ENCODE assay signal across 8 cellular contexts in the genomic region with DNA sequence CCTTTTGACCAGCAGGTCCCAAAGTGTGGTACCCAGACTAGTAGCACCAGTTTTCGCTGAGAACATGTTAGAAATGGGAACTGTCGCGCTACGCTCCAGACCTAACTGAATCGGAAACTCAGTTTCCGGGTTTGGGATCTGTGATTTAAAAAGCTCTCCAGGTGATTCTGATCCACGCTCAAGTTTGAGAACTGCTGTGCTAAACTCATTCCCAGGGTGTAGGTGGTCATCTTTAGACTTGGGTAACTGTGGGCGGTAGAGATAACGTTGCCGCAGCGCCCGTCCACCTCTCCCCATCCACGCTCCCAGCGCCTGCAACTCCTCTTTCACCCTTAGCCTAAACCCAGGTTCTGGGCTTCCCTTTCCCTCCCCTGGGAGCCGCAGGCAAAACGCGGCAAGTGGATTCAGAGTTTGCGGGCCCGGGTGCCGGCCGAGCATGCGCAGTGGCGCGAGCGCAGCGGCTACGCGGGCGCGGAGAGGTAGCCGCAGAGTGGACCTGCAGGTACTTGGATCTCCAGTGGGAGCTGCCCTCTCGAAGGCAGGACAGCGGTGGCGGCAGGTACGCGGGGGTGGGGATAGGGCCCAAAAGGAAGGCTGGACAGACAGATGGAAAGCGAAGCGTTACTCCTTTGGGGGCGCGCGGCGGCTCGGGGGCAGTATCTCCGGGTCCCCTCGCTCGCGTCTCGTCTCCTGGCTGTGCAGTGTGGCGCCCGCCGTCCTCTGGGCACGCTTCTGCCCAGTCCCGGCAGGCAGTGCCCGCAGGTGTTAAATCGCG. TPM values are rescaled to one million over a fixed set of nuclear protein-coding genes. Genes with fewer than 3 reads are reported as not detected.
DNase-seq lines count a peak whose midpoint lies in the region; ATAC-seq and TF ChIP-seq lines count a peak whose summit lies in the region.

A gene with protein sequence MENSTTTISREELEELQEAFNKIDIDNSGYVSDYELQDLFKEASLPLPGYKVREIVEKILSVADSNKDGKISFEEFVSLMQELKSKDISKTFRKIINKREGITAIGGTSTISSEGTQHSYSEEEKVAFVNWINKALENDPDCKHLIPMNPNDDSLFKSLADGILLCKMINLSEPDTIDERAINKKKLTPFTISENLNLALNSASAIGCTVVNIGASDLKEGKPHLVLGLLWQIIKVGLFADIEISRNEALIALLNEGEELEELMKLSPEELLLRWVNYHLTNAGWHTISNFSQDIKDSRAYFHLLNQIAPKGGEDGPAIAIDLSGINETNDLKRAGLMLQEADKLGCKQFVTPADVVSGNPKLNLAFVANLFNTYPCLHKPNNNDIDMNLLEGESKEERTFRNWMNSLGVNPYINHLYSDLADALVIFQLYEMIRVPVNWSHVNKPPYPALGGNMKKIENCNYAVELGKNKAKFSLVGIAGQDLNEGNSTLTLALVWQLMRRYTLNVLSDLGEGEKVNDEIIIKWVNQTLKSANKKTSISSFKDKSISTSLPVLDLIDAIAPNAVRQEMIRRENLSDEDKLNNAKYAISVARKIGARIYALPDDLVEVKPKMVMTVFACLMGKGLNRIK (plus strand): TSS at position 443 of the 775 bp plus-strand sequence. CDS start 67,845 bp downstream, outside the sequence.

- H3K36me3 ChIP-seq in OCI-LY3 (replicated peaks; ENCODE audit: low read depth, low read length) (no peaks in the 10 kb centered on the region), esophagus (ENCODE audit: control insufficient read depth in 2 of 2, insufficient read depth in 2 of 2, low read length in 1 of 2) (no peaks in the 10 kb centered on the region), muscle layer of colon (ENCODE audit: insufficient read depth, low read length) (no peaks in the 10 kb centered on the region)

- H3K4me3 ChIP-seq in OCI-LY3 (ENCODE audit: low read length) = peak within 1 kb of the TSS; percentile 93
- H3K4me3 ChIP-seq in esophagus (ENCODE audit: low read depth in 1 of 2, low read length in 2 of 2) = peak within 1 kb of the TSS; percentile 73 to 81
- peak within 1 kb of the TSS; percentile 73 to 84 for H3K4me3 ChIP-seq in muscle layer of colon (ENCODE audit: low read depth in 1 of 2, low read length in 2 of 2)

- peak within 1 kb of the TSS; percentile 100 for H2AFZ ChIP-seq in OCI-LY3 (ENCODE audit: low read depth, low read length)

- WGBS in esophagus, 2 donors = 0% methylated on average over 54 to 56 of the region's 56 CpGs

- peak; percentile 96 for ATAC-seq in GM21515 (IDR thresholded peaks at IDR 0.05; ENCODE audit: unreplicated experiment)

- H3K9me3 ChIP-seq in OCI-LY3 (ENCODE audit: insufficient read depth, low read length) (no peaks in the 10 kb centered on the region), esophagus (ENCODE audit: control insufficient read depth in 2 of 2, insufficient read depth in 1 of 2, low read depth in 1 of 2, low read length in 1 of 2) (no peaks in the 10 kb centered on the region), muscle layer of colon (ENCODE audit: low read length) (no peaks in the 10 kb centered on the region)

- H3K4me1 ChIP-seq in OCI-LY3 (ENCODE audit: low read length) (peaks cover 11% of the 10 kb centered on the region), esophagus (ENCODE audit: control insufficient read depth in 2 of 2, insufficient read depth in 2 of 2, low read length in 1 of 2) (peaks cover 0 to 2% of the 10 kb centered on the region in 2 donors), muscle layer of colon (ENCODE audit: insufficient read depth, low read length) (peaks cover 12% of the 10 kb centered on the region)

- H3K27me3 ChIP-seq in OCI-LY3 (ENCODE audit: low read depth, low read length) = no peaks in the 10 kb centered on the region
- no peaks in the 10 kb centered on the region for H3K27me3 ChIP-seq in esophagus (ENCODE audit: control insufficient read depth in 1 of 2, insufficient read depth in 2 of 2, low read length in 2 of 2)
- no peaks in the 10 kb centered on the region for H3K27me3 ChIP-seq in muscle layer of colon (ENCODE audit: control insufficient read depth in 1 of 2, insufficient read depth in 2 of 2, low read length in 2 of 2)

- TF ChIP-seq CTCF in OCI-LY3 (IDR thresholded peaks at IDR 0.05; ENCODE audit: low read depth, low read length) = no peak

- H3K9ac ChIP-seq in OCI-LY3 (ENCODE audit: low read length) (peak within 1 kb of the TSS; percentile 73), muscle layer of colon (ENCODE audit: low read length) (peak within 1 kb of the TSS; percentile 46)

- H4K20me1 ChIP-seq in OCI-LY3 (ENCODE audit: insufficient read depth, low read length) = no peaks in the 10 kb centered on the region

- H3K79me2 ChIP-seq in OCI-LY3 (ENCODE audit: low read length) = no peaks in the 10 kb centered on the region

- DNase-seq in DMS114 treated with DMSO at 0.1 percent for 48 hours (lab: John Stamatoyannopoulos, UW; ENCODE audit: unreplicated experiment) (peak; percentile 58), HuH-7 (ENCODE audit: low spot score) (peak; percentile 75), activated T-cell treated with anti-CD3 and anti-CD28 coated beads for 48 hours (ENCODE audit: low read depth) (peak; percentile 87)
- DNase-seq in stimulated activated CD8-positive, alpha-beta memory T cell treated with anti-CD3 and anti-CD28 coated beads, Interleukin-7, amount 100 ng/mL, for 24 hours (ENCODE audit: low read depth) = peak; percentile 72

- no peak within 1 kb of the TSS for H3K27ac ChIP-seq in OCI-LY3 (ENCODE audit: low read length)
- peak within 1 kb of the TSS; percentile 28 to 61 for H3K27ac ChIP-seq in esophagus (ENCODE audit: low read depth in 2 of 2, low read length in 1 of 2)
- no peak within 1 kb of the TSS for H3K27ac ChIP-seq in muscle layer of colon (ENCODE audit: low read depth, low read length)

- peak within 1 kb of the TSS; percentile 94 for H3K4me2 ChIP-seq in OCI-LY3 (ENCODE audit: low read length)

RNA-seq across cellular contexts. Expression of the gene that starts here (rescaled TPM):
- 1 to 10 TPM; 5.9 to 8.0 TPM for polyA plus RNA-seq in esophagus

Comparison
In these comparisons a context has a peak if more than half of its experiments do, and no peak if none do; other contexts are left out.
1. H3K27ac ChIP-seq: peak in esophagus (2 of 2); none in OCI-LY3 (single experiment) and muscle layer of colon (single experiment).
2. Peak in every context shown above with its lines, with median percentiles within 50 percentile points of each other: DNase-seq and H3K4me3 ChIP-seq.